In genomic region chr1:16195518-16195905, GRCh38 we compare ENCODE assay signal across 16 cellular contexts.
"Had no signal": no experiment of that assay in that cellular context is flagged by ENCODE, and none has a peak within 500 bp of the region (broad histone marks: within the 10 kb centered on the region; RNA-seq: fewer than 3 reads in every experiment).

No MANE protein-coding gene starts in this region.

- H3K9me3 Mint-ChIP-seq: dendritic cell treated with granulocyte-macrophage colony-stimulating factor and Interleukin-4, amounts not matched to agents 40 ng/mL and 50 ng/mL, for 4 days; naive thymus-derived CD4-positive, alpha-beta T cell; nephron progenitor cell; stimulated activated effector memory CD8-positive, alpha-beta T cell treated with anti-CD3 and anti-CD28 coated beads, Interleukin-12 subunit alpha, Interleukin-12 subunit beta, amount 100 ng/mL, for 72 hours had no signal

- H3K27me3 ChIP-seq: esophagus squamous epithelium, heart left ventricle, right atrium auricular region, tibial nerve had no signal

- H3K9me3 ChIP-seq: esophagus squamous epithelium, heart left ventricle, right atrium auricular region, tibial nerve had no signal

- H3K4me3 Mint-ChIP-seq: dendritic cell treated with granulocyte-macrophage colony-stimulating factor and Interleukin-4, amounts not matched to agents 40 ng/mL and 50 ng/mL, for 4 days; naive thymus-derived CD4-positive, alpha-beta T cell; nephron progenitor cell; stimulated activated effector memory CD8-positive, alpha-beta T cell treated with anti-CD3 and anti-CD28 coated beads, Interleukin-12 subunit alpha, Interleukin-12 subunit beta, amount 100 ng/mL, for 72 hours had no signal

- H3K4me3 ChIP-seq: esophagus squamous epithelium, heart left ventricle, right atrium auricular region, smooth muscle cell, tibial nerve had no signal

- H3K4me1 ChIP-seq: right atrium auricular region had no signal

- H3K27ac ChIP-seq: esophagus squamous epithelium, heart left ventricle, right atrium auricular region, tibial nerve had no signal

- ATAC-seq: heart left ventricle; naive thymus-derived CD4-positive, alpha-beta T cell; stimulated activated effector memory CD8-positive, alpha-beta T cell treated with anti-CD3 and anti-CD28 coated beads, Interleukin-12 subunit alpha, Interleukin-12 subunit beta, amount 100 ng/mL, for 72 hours; stimulated activated naive CD8-positive, alpha-beta T cell treated with anti-CD3 and anti-CD28 coated beads, Interleukin-15, Interleukin-2, amounts not matched to agents 100 U/mL and 50 U/mL, for 24 hours had no signal

- DNase-seq: cerebellar nuclear complex; esophagus squamous epithelium; foreskin melanocyte; heart left ventricle; hippocampal formation; kidney glomerular epithelial cell; naive thymus-derived CD4-positive, alpha-beta T cell; nephron progenitor cell; stimulated activated CD4-positive, alpha-beta T cell treated with anti-CD3 and anti-CD28 coated beads, Interleukin-4, amount 100 ng/mL, for 1 hour; stimulated activated CD8-positive, alpha-beta memory T cell treated with anti-CD3 and anti-CD28 coated beads, Interleukin-4, amount 100 ng/mL, for 48 hours; stimulated activated naive CD8-positive, alpha-beta T cell treated with anti-CD3 and anti-CD28 coated beads, Interleukin-15, Interleukin-2, amounts not matched to agents 100 U/mL and 50 U/mL, for 24 hours had no signal

- H3K27ac Mint-ChIP-seq: dendritic cell treated with granulocyte-macrophage colony-stimulating factor and Interleukin-4, amounts not matched to agents 40 ng/mL and 50 ng/mL, for 4 days; naive thymus-derived CD4-positive, alpha-beta T cell; nephron progenitor cell; stimulated activated effector memory CD8-positive, alpha-beta T cell treated with anti-CD3 and anti-CD28 coated beads, Interleukin-12 subunit alpha, Interleukin-12 subunit beta, amount 100 ng/mL, for 72 hours had no signal

- H3K36me3 ChIP-seq: right atrium auricular region had no signal

- H3K36me3 Mint-ChIP-seq: stimulated activated effector memory CD8-positive, alpha-beta T cell treated with anti-CD3 and anti-CD28 coated beads, Interleukin-12 subunit alpha, Interleukin-12 subunit beta, amount 100 ng/mL, for 72 hours had no signal
